In the genomic region with DNA sequence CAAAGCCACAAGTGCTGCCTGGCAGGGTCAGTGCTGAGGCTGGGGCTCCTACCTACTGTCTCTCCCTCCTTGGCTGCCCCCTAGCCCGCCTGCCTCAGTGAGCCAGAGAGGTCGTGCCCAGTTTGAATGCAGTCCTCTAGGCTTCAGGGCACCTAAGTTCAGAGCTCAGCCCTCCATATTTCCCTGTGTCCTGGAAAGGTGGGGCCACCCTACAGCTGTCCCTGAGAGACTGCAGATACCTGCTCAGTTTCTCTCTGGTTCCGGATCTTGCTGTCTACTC, we compare ENCODE assay signal across 1 cellular context.
TF ChIP-seq lines count a peak whose summit lies in the region.

No MANE protein-coding gene starts in this region.

TF ChIP-seq in H1, 55 proteins besides CTCF, POLR2A, EP300 and RAD21 (continued from another document):
- TF ChIP-seq CBX5 (IDR thresholded peaks at IDR 0.05; ENCODE audit: low read depth, low read length), result no peak
